Comparison of ENCODE assay signal across 8 cellular contexts in the genomic region with DNA sequence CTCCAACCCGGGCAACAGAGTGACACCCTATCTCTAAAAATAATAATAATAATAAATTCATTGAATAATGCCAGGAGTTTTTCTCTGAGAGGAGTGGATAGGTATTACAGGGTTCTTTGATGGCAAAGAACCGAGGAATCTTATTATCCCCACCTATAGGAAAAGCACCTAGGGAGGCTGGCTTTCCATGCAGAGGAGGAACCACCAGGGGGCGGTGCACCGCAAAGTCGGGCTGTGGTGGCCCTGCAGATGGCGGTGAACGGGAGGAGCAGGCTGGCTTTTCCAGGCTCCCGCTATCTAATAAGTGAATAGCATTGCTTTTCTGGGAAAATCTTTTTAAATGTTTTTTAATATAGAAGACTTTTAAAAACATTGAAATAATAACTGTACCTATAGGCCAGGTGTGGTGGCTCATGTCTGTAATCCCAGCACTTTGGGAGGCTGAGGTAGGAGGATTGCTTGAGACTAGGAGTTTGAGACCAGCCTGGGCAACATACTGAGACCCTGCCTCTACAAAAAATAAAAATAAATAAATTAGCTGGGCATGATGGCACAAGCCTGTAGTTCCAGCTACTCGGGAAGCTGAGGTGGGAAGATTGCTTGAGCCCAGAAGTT.
DNase-seq lines count a peak whose midpoint lies in the region; ATAC-seq and TF ChIP-seq lines count a peak whose summit lies in the region.

No MANE protein-coding gene starts in this region.

- no peak overlapping the region for H3K4me3 ChIP-seq in PC-3 (ENCODE audit: low read length)
- no peak overlapping the region for H3K4me3 ChIP-seq in coronary artery
- H3K4me3 ChIP-seq in osteoblast (ENCODE audit: insufficient read depth, low read length) = no peak overlapping the region

- H4K20me1 ChIP-seq in PC-3 (ENCODE audit: low read length) (no peaks in the 10 kb centered on the region), osteoblast (ENCODE audit: insufficient read depth, low read length) (no peaks in the 10 kb centered on the region)

- no peaks in the 10 kb centered on the region for H3K9me3 Mint-ChIP-seq in HFFc6

- TF ChIP-seq CTCF in HFFc6 (IDR thresholded peaks at IDR 0.05) = peak; percentile 72
- TF ChIP-seq CTCF in PC-3 (conservative IDR thresholded peaks at IDR 0.05; ENCODE audit: low read depth, low read length) = peak; percentile 80
- TF ChIP-seq CTCF in coronary artery (IDR thresholded peaks at IDR 0.05) = peak; percentile 29
- TF ChIP-seq CTCF in osteoblast (IDR thresholded peaks at IDR 0.05; ENCODE audit: extremely low read depth, low read depth, low read length) = peak; percentile 36

- peak; percentile 19 for DNase-seq in NCI-H2171 treated with DMSO at 0.1 percent for 48 hours (lab: John Stamatoyannopoulos, UW)
- no peak for DNase-seq in NCI-H2171 (lab: John Stamatoyannopoulos, UW)
- DNase-seq in HFFc6 = no peak
- peak; percentile 67 for DNase-seq in PC-3
- DNase-seq in coronary artery (ENCODE audit: low spot score) = no peak
- peak; percentile 29 for DNase-seq in osteoblast (ENCODE audit: insufficient read length, low spot score, missing footprints)
- DNase-seq in NCI-H1436 (lab: John Stamatoyannopoulos, UW) = no peak

- H3K79me2 ChIP-seq in PC-3 (ENCODE audit: low read length) (no peaks in the 10 kb centered on the region), osteoblast (ENCODE audit: insufficient read depth, low read length) (no peaks in the 10 kb centered on the region)

- H3K36me3 Mint-ChIP-seq in HFFc6 (ENCODE audit: low read depth) = no peaks in the 10 kb centered on the region

- CTCF ChIA-PET in PC-3 (lab: Charles Lee) = no interaction called here

- H3K27me3 Mint-ChIP-seq in HFFc6 (ENCODE audit: insufficient read depth) = peaks cover 16% of the 10 kb centered on the region

- H3K27ac ChIP-seq in PC-3 (ENCODE audit: low read length) (no peak overlapping the region), coronary artery (no peak overlapping the region), osteoblast (ENCODE audit: low read depth, low read length) (no peak overlapping the region)

- no peak overlapping the region for H2AFZ ChIP-seq in PC-3 (ENCODE audit: low read length)
- H2AFZ ChIP-seq in osteoblast (ENCODE audit: low read length) = no peak overlapping the region

- H3K27ac Mint-ChIP-seq in HFFc6 = no peak overlapping the region

- POLR2A ChIA-PET in PC-3 (lab: Charles Lee; ENCODE audit: unreplicated experiment) = no interaction called here

- no peak overlapping the region for H3K4me2 ChIP-seq in PC-3 (ENCODE audit: low read length)
- H3K4me2 ChIP-seq in osteoblast (ENCODE audit: insufficient read depth, low read length) = no peak overlapping the region

- BruUV-seq in PC-3 (replicated peaks; lab: Mats Ljungman, UMichigan) = no TSS peak

- peaks cover 24% of the 10 kb centered on the region for H3K4me1 Mint-ChIP-seq in HFFc6 (ENCODE audit: low read depth)

- no peaks in the 10 kb centered on the region for H3F3A ChIP-seq in PC-3 (ENCODE audit: low read length, unreplicated experiment)

- H3K27me3 ChIP-seq in PC-3 (ENCODE audit: low read length) (no peaks in the 10 kb centered on the region), osteoblast (ENCODE audit: insufficient read depth, low read length) (no peaks in the 10 kb centered on the region)

- ATAC-seq in PC-3 (peak; percentile 77; the same call in 1 of the 2 replicates), HG02970 (IDR thresholded peaks at IDR 0.05; ENCODE audit: low FRiP score, unreplicated experiment) (no peak)

- H3K36me3 ChIP-seq in PC-3 (ENCODE audit: low read depth, low read length) = no peaks in the 10 kb centered on the region
- H3K36me3 ChIP-seq in osteoblast (ENCODE audit: insufficient read depth, low read length) = no peaks in the 10 kb centered on the region

- H3K9me3 ChIP-seq in PC-3 (ENCODE audit: low read length) (no peaks in the 10 kb centered on the region), osteoblast (ENCODE audit: low read depth, low read length) (no peaks in the 10 kb centered on the region)

- no peak overlapping the region for H3K4me3 Mint-ChIP-seq in HFFc6

- no peaks in the 10 kb centered on the region for H3K9me2 ChIP-seq in PC-3 (replicated peaks; ENCODE audit: low read length)

- peaks cover 20% of the 10 kb centered on the region for H3K4me1 ChIP-seq in PC-3 (ENCODE audit: insufficient read depth, low read length)
- H3K4me1 ChIP-seq in osteoblast (ENCODE audit: insufficient read depth, low read length) = peaks cover 5% of the 10 kb centered on the region

- H3K9ac ChIP-seq in PC-3 (ENCODE audit: low read length) = no peak overlapping the region

- intact Hi-C loops in PC-3 (cut with micrococcal nuclease) = no loop called here

Comparison
In these comparisons a context has a peak if more than half of its experiments do, and no peak if none do; other contexts are left out.
1. DNase-seq: peak in NCI-H2171 treated with DMSO at 0.1 percent for 48 hours (single experiment), PC-3 (single experiment) and osteoblast (single experiment); none in NCI-H2171 (single experiment), HFFc6 (single experiment), coronary artery (single experiment) and NCI-H1436 (single experiment).
2. CTCF ChIP-seq: peak in every context shown above with its lines; median percentile 80 in PC-3; 72 in HFFc6; 36 in osteoblast; 29 in coronary artery.